Comparison of ENCODE assay signal across 32 cellular contexts in genomic region chrX:100975212-100975611, GRCh38. TPM values are rescaled to one million over a fixed set of nuclear protein-coding genes. Genes with fewer than 3 reads are reported as not detected.
"Had no signal": no experiment of that assay in that cellular context is flagged by ENCODE, and none has a peak within 500 bp of the region (broad histone marks: within the 10 kb centered on the region; RNA-seq: fewer than 3 reads in every experiment).

No MANE protein-coding gene starts in this region.

- H3K27me3 Mint-ChIP-seq: activated CD4-positive, alpha-beta T cell treated with anti-CD3 and anti-CD28 coated beads, Interleukin-2, amount 10 ng/mL, durations not matched to agents 7 days and 5 days; activated naive CD4-positive, alpha-beta T cell treated with anti-CD3 and anti-CD28 coated beads, Interleukin-2, amount 50 U/mL, for 24 hours; central memory CD8-positive, alpha-beta T cell; effector memory CD8-positive, alpha-beta T cell; progenitor cell of endocrine pancreas had no signal

- H3K27ac ChIP-seq: brain microvascular endothelial cell, colonic mucosa, dorsolateral prefrontal cortex, esophagus muscularis mucosa, gastroesophageal sphincter, heart left ventricle, spleen, upper lobe of left lung, VCaP had no signal

- H3K36me3 ChIP-seq: brain microvascular endothelial cell, colonic mucosa, esophagus muscularis mucosa, gastroesophageal sphincter, heart left ventricle, spleen, upper lobe of left lung had no signal

- H3K4me1 Mint-ChIP-seq: activated CD4-positive, alpha-beta T cell treated with anti-CD3 and anti-CD28 coated beads, Interleukin-2, amount 10 ng/mL, durations not matched to agents 7 days and 5 days; central memory CD8-positive, alpha-beta T cell; natural killer cell; T-cell had no signal

- FAIRE-seq: endothelial cell of umbilical vein had no signal

- DNase-seq: activated CD4-positive, alpha-beta T cell treated with anti-CD3 and anti-CD28 coated beads, Interleukin-2, amount 10 ng/mL, durations not matched to agents 7 days and 5 days; activated CD8-positive, alpha-beta T cell treated with anti-CD3 and anti-CD28 coated beads, Interleukin-2, amount 10 ng/mL, durations not matched to agents 7 days and 5 days; activated gamma-delta T cell treated with Interleukin-2 at 50 U/mL for 16 hours; activated T-cell treated with anti-CD3 and anti-CD28 coated beads, Interleukin-2, amount 50 U/mL, for 1 hour; aorta; brain microvascular endothelial cell; colonic mucosa; dorsolateral prefrontal cortex; effector memory CD8-positive, alpha-beta T cell; heart left ventricle; islet precursor cell; left cardiac atrium; midbrain; natural killer cell; retina; spleen; stimulated activated CD4-positive, alpha-beta T cell treated with anti-CD3 and anti-CD28 coated beads, Interleukin-4, amount 100 ng/mL, for 1 hour; stimulated activated naive CD4-positive, alpha-beta T cell; T-cell; upper lobe of left lung had no signal

- H3K36me3 Mint-ChIP-seq: natural killer cell had no signal

- H3K4me1 ChIP-seq: colonic mucosa, esophagus muscularis mucosa, gastroesophageal sphincter, heart left ventricle, spleen, upper lobe of left lung had no signal

- H3K4me3 Mint-ChIP-seq: activated CD4-positive, alpha-beta T cell treated with anti-CD3 and anti-CD28 coated beads, Interleukin-2, amount 10 ng/mL, durations not matched to agents 7 days and 5 days; activated CD8-positive, alpha-beta T cell treated with anti-CD3 and anti-CD28 coated beads, Interleukin-2, amount 10 ng/mL, durations not matched to agents 7 days and 5 days; activated naive CD4-positive, alpha-beta T cell treated with anti-CD3 and anti-CD28 coated beads, Interleukin-2, amount 50 U/mL, for 24 hours; central memory CD8-positive, alpha-beta T cell; effector memory CD8-positive, alpha-beta T cell; natural killer cell; T-cell; T-helper 2 cell treated with Interferon-gamma antibody and Interleukin-4, amounts not matched to agents 5 μg/mL and 100 μg/mL, for 36 hours had no signal

- H3K9me3 Mint-ChIP-seq: activated CD4-positive, alpha-beta T cell treated with anti-CD3 and anti-CD28 coated beads, Interleukin-2, amount 10 ng/mL, durations not matched to agents 7 days and 5 days; activated naive CD4-positive, alpha-beta T cell treated with anti-CD3 and anti-CD28 coated beads, Interleukin-2, amount 50 U/mL, for 24 hours; central memory CD8-positive, alpha-beta T cell; effector memory CD8-positive, alpha-beta T cell; natural killer cell; T-helper 2 cell treated with Interferon-gamma antibody and Interleukin-4, amounts not matched to agents 5 μg/mL and 100 μg/mL, for 36 hours had no signal

- ATAC-seq: activated CD4-positive, CD25-positive, alpha-beta regulatory T cell treated with anti-CD3 and anti-CD28 coated beads, Interleukin-2, amount 50 U/mL, for 24 hours; activated CD8-positive, alpha-beta T cell treated with anti-CD3 and anti-CD28 coated beads, Interleukin-2, amount 10 ng/mL, durations not matched to agents 7 days and 5 days; effector memory CD8-positive, alpha-beta T cell; gastroesophageal sphincter; heart left ventricle; left cardiac atrium; natural killer cell; T-cell had no signal

- H3K27ac Mint-ChIP-seq: activated CD4-positive, alpha-beta T cell treated with anti-CD3 and anti-CD28 coated beads, Interleukin-2, amount 10 ng/mL, durations not matched to agents 7 days and 5 days; activated CD8-positive, alpha-beta T cell treated with anti-CD3 and anti-CD28 coated beads, Interleukin-2, amount 10 ng/mL, durations not matched to agents 7 days and 5 days; effector memory CD8-positive, alpha-beta T cell; natural killer cell; progenitor cell of endocrine pancreas; T-cell; T-helper 2 cell treated with Interferon-gamma antibody and Interleukin-4, amounts not matched to agents 5 μg/mL and 100 μg/mL, for 36 hours had no signal

- H3K9me3 ChIP-seq: colonic mucosa, esophagus muscularis mucosa, gastroesophageal sphincter, heart left ventricle, upper lobe of left lung had no signal

- H3K4me3 ChIP-seq: colonic mucosa, dorsolateral prefrontal cortex, esophagus muscularis mucosa, gastroesophageal sphincter, heart left ventricle, spleen, upper lobe of left lung had no signal

- H3K27me3 ChIP-seq: brain microvascular endothelial cell, colonic mucosa, esophagus muscularis mucosa, gastroesophageal sphincter, heart left ventricle, spleen, upper lobe of left lung had no signal

RNA-seq across cellular contexts. Expression of gene ARL13A, which starts 5.7 kb away (rescaled TPM):
- total RNA-seq: activated CD4-positive, alpha-beta T cell treated with anti-CD3 and anti-CD28 coated beads, Interleukin-2, amount 10 ng/mL, durations not matched to agents 7 days and 5 days; activated CD8-positive, alpha-beta T cell treated with anti-CD3 and anti-CD28 coated beads, Interleukin-2, amount 10 ng/mL, durations not matched to agents 7 days and 5 days; aorta; colonic mucosa; dorsolateral prefrontal cortex; endothelial cell of umbilical vein; esophagus muscularis mucosa; gastroesophageal sphincter; heart left ventricle; left cardiac atrium; liver; natural killer cell; osteocyte; progenitor cell of endocrine pancreas; subcutaneous adipose tissue; T-cell; upper lobe of left lung had no signal
- polyA plus RNA-seq: aorta, endothelial cell of umbilical vein, heart left ventricle, liver, spleen had no signal

RNA-seq across cellular contexts. Expression of gene XKRX, which starts 46.5 kb away (rescaled TPM):
- total RNA-seq: activated CD8-positive, alpha-beta T cell treated with anti-CD3 and anti-CD28 coated beads, Interleukin-2, amount 10 ng/mL, durations not matched to agents 7 days and 5 days; left cardiac atrium; osteocyte had no signal
- polyA plus RNA-seq: liver had no signal
